Comparison of ENCODE assay signal across 9 cellular contexts in genomic region chr3:32460031-32460749, GRCh38. TPM values are rescaled to one million over a fixed set of nuclear protein-coding genes. Genes with fewer than 3 reads are reported as not detected.
A peak's percentile ranks its signal among the peaks of the same experiment; 100 is the strongest.
DNase-seq lines count a peak whose midpoint lies in the region; ATAC-seq and TF ChIP-seq lines count a peak whose summit lies in the region.
"Had no signal": no experiment of that assay in that cellular context is flagged by ENCODE, and none has a peak within 500 bp of the region (broad histone marks: within the 10 kb centered on the region; RNA-seq: fewer than 3 reads in every experiment).

No MANE protein-coding gene starts in this region.

- TF ChIP-seq CTCF in breast epithelium (IDR thresholded peaks at IDR 0.05) (no peak), MCF 10A (IDR thresholded peaks at IDR 0.05; ENCODE audit: unreplicated experiment) (no peak), Panc1 (IDR thresholded peaks at IDR 0.05) (no peak), HFFc6 (IDR thresholded peaks at IDR 0.05) (no peak)

- CTCF ChIA-PET in MCF 10A (lab: Yijun Ruan, JAX) (interaction anchor here (0.5 to 1.5 kb wide), 5 partner anchors 15 to 1077 kb away, joined by 3 to 5 read pairs (median 3); no protein-coding TSS in a partner anchor), Panc1 (lab: Charles Lee) (no interaction called here)
- CTCF ChIA-PET in activated naive CD4-positive, alpha-beta T cell treated with anti-CD3 and anti-CD28 coated beads, Interleukin-2, amount 10 ng/mL, durations not matched to agents 7 days and 5 days (lab: Charles Lee) = interaction anchor here (0.8 to 2.4 kb wide), 8 partner anchors 21 to 89 kb away, joined by 3 to 7 read pairs (median 4); no protein-coding TSS in a partner anchor

- POLR2A ChIA-PET in MCF 10A (lab: Yijun Ruan, JAX) = interaction anchor here (0.7 to 1.1 kb wide), 2 partner anchors 53 to 151 kb away, joined by 3 to 4 read pairs; no protein-coding TSS in a partner anchor
- POLR2A ChIA-PET in Panc1 (lab: Charles Lee) = no interaction called here

- peaks cover 8% of the 10 kb centered on the region for H3K36me3 Mint-ChIP-seq in MCF 10A (ENCODE audit: insufficient read depth, unreplicated experiment)
- H3K36me3 Mint-ChIP-seq in activated naive CD4-positive, alpha-beta T cell treated with anti-CD3 and anti-CD28 coated beads, Interleukin-2, amount 10 ng/mL, durations not matched to agents 7 days and 5 days = peaks cover 16% of the 10 kb centered on the region
- no peaks in the 10 kb centered on the region; the same call in 1 of the 2 replicates for H3K36me3 Mint-ChIP-seq in HFFc6 (ENCODE audit: low read depth)

- BruUV-seq in MCF 10A (replicated peaks; lab: Mats Ljungman, UMichigan) = no TSS peak
- BruUV-seq in Panc1 (replicated peaks; lab: Mats Ljungman, UMichigan) = no TSS peak

- H3K27me3 Mint-ChIP-seq in MCF 10A (ENCODE audit: insufficient read depth, unreplicated experiment) (no peaks in the 10 kb centered on the region), HFFc6 (ENCODE audit: insufficient read depth) (no peaks in the 10 kb centered on the region)
- H3K27me3 Mint-ChIP-seq in activated naive CD4-positive, alpha-beta T cell treated with anti-CD3 and anti-CD28 coated beads, Interleukin-2, amount 10 ng/mL, durations not matched to agents 7 days and 5 days = no peaks in the 10 kb centered on the region

- in situ Hi-C loops in Panc1 (cut with HindIII; ENCODE audit: low pct_unique_long_range_greater_than_20kb, low sequenced_read_pairs) = no loop called here

- H3K4me3 ChIP-seq in breast epithelium = no peak overlapping the region
- H3K4me3 ChIP-seq in Panc1 (ENCODE audit: low read depth in 2 of 2, low read length in 2 of 2) = no peak overlapping the region
- peak overlapping the region; percentile 16 for H3K4me3 ChIP-seq in neuron (ENCODE audit: low read length)
- H3K4me3 ChIP-seq: cardiac muscle cell had no signal

- H3K4me3 Mint-ChIP-seq in MCF 10A (ENCODE audit: unreplicated experiment) = no peak overlapping the region
- H3K4me3 Mint-ChIP-seq in activated naive CD4-positive, alpha-beta T cell treated with anti-CD3 and anti-CD28 coated beads, Interleukin-2, amount 10 ng/mL, durations not matched to agents 7 days and 5 days = peak overlapping the region; percentile 70
- no peak overlapping the region for H3K4me3 Mint-ChIP-seq in HFFc6

- ATAC-seq in HG03139 (IDR thresholded peaks at IDR 0.05; ENCODE audit: unreplicated experiment) = peak; percentile 70
- ATAC-seq in Panc1 = peak; percentile 60; the same call in 1 of the 2 replicates

- no peaks in the 10 kb centered on the region for H3K4me1 Mint-ChIP-seq in MCF 10A (ENCODE audit: insufficient read depth, unreplicated experiment)
- peaks cover 36% of the 10 kb centered on the region for H3K4me1 Mint-ChIP-seq in activated naive CD4-positive, alpha-beta T cell treated with anti-CD3 and anti-CD28 coated beads, Interleukin-2, amount 10 ng/mL, durations not matched to agents 7 days and 5 days
- no peaks in the 10 kb centered on the region for H3K4me1 Mint-ChIP-seq in HFFc6 (ENCODE audit: low read depth)

- H3K27me3 ChIP-seq in breast epithelium = no peaks in the 10 kb centered on the region
- H3K27me3 ChIP-seq in Panc1 (ENCODE audit: control insufficient read depth, insufficient read depth, low read length) = no peaks in the 10 kb centered on the region
- no peaks in the 10 kb centered on the region for H3K27me3 ChIP-seq in neuron (ENCODE audit: insufficient read depth, low read length)
- H3K27me3 ChIP-seq: cardiac muscle cell had no signal

- H3K27ac Mint-ChIP-seq in MCF 10A (ENCODE audit: low read depth, unreplicated experiment) = no peak overlapping the region
- no peak overlapping the region for H3K27ac Mint-ChIP-seq in activated naive CD4-positive, alpha-beta T cell treated with anti-CD3 and anti-CD28 coated beads, Interleukin-2, amount 10 ng/mL, durations not matched to agents 7 days and 5 days
- no peak overlapping the region for H3K27ac Mint-ChIP-seq in HFFc6

- H3K36me3 ChIP-seq in breast epithelium = no peaks in the 10 kb centered on the region
- H3K36me3 ChIP-seq in Panc1 (ENCODE audit: control insufficient read depth, insufficient read depth, low read length) = no peaks in the 10 kb centered on the region
- H3K36me3 ChIP-seq in neuron (ENCODE audit: insufficient read depth, low read length) = peaks cover 4% of the 10 kb centered on the region
- H3K36me3 ChIP-seq: cardiac muscle cell had no signal

- intact Hi-C loops in breast epithelium (cut with DNase I; ENCODE audit: low total_unique reads) = no loop called here
- intact Hi-C loops in MCF 10A (cut with micrococcal nuclease) = no loop called here
- intact Hi-C loops in Panc1 (cut with micrococcal nuclease; ENCODE audit: unreplicated experiment) = no loop called here

- H3K27ac ChIP-seq in breast epithelium (peak overlapping the region; percentile 32 to 59), Panc1 (ENCODE audit: low read length) (no peak overlapping the region)
- H3K27ac ChIP-seq: cardiac muscle cell had no signal

- H2AFZ ChIP-seq in neuron (ENCODE audit: low read depth, low read length) = no peak overlapping the region

- H3K9me3 Mint-ChIP-seq in MCF 10A (ENCODE audit: unreplicated experiment) = no peaks in the 10 kb centered on the region
- peaks cover 2% of the 10 kb centered on the region for H3K9me3 Mint-ChIP-seq in activated naive CD4-positive, alpha-beta T cell treated with anti-CD3 and anti-CD28 coated beads, Interleukin-2, amount 10 ng/mL, durations not matched to agents 7 days and 5 days
- no peaks in the 10 kb centered on the region for H3K9me3 Mint-ChIP-seq in HFFc6

- DNase-seq in breast epithelium (ENCODE audit: low spot score in 2 of 2) (no peak), MCF 10A (ENCODE audit: unreplicated experiment) (no peak), Panc1 (ENCODE audit: low read depth, low spot score) (no peak), AG20443 (ENCODE audit: low spot score) (no peak), HFFc6 (no peak)
- peak; percentile 87 for DNase-seq in activated naive CD4-positive, alpha-beta T cell treated with anti-CD3 and anti-CD28 coated beads, Interleukin-2, amount 10 ng/mL, durations not matched to agents 7 days and 5 days

- no peaks in the 10 kb centered on the region for H3K4me1 ChIP-seq in breast epithelium
- peaks cover 8% of the 10 kb centered on the region for H3K4me1 ChIP-seq in Panc1 (ENCODE audit: control insufficient read depth, insufficient read depth, low read length)
- H3K4me1 ChIP-seq in neuron (ENCODE audit: insufficient read depth, low read length) = peaks cover 35% of the 10 kb centered on the region

- H3K9me3 ChIP-seq in breast epithelium (no peaks in the 10 kb centered on the region), Panc1 (ENCODE audit: control insufficient read depth, insufficient read depth, low read depth, low read length) (no peaks in the 10 kb centered on the region), neuron (ENCODE audit: low read length) (no peaks in the 10 kb centered on the region)

- no peak for TF ChIP-seq POLR2A in breast epithelium (IDR thresholded peaks at IDR 0.05)

RNA-seq across cellular contexts. Expression of gene CMTM6, which starts 42.5 kb away (rescaled TPM):
- total RNA-seq in breast epithelium (100 to 1,000 TPM in 1 of 3 donors, 10 to 100 TPM in 2; 52.6 to 151 (median 89.5) TPM), MCF 10A (2022) (27.2 and 32.2 TPM in 2 replicates), Panc1 (2021; ENCODE audit: unreplicated experiment) (56.4 TPM)
- polyA plus RNA-seq in Panc1 (2012; ENCODE audit: insufficient read length) = 28.6 TPM
- 10 to 100 TPM; 55.7 to 68.0 (median 62.7) TPM for total RNA-seq in HFFc6 (2021; fragmentation: NEBNext Ultra II Directional; extraction: Animal tissue kit (Norgen Biotek cat#: 25700))
